ENCODE assay signal across 23 cellular contexts in genomic region chr3:72192572-72192971, GRCh38.
"Had no signal": no experiment of that assay in that cellular context is flagged by ENCODE, and none has a peak within 500 bp of the region (broad histone marks: within the 10 kb centered on the region; RNA-seq: fewer than 3 reads in every experiment).

No MANE protein-coding gene starts in this region.

- FAIRE-seq: HTR-8/SVneo had no signal

- H3K27ac ChIP-seq: HL-60, RWPE1 had no signal

- DNase-seq: KBM-7, MV-4-11, NCI-H1048, NCI-H1105, NCI-H1417, NCI-H1436 treated with DMSO at 0.1 percent for 48 hours, NCI-H1694 treated with DMSO at 0.1 percent for 48 hours, NCI-H1930, NCI-H2081, NCI-H2171, NCI-H226, NCI-H446, NCI-H510A, NCI-H524 treated with DMSO at 0.1 percent for 48 hours, NCI-H69, NCI-H774, PC-3, SHP77, SK-N-SH had no signal

- H3K9me3 ChIP-seq: SK-N-SH had no signal

- H3K4me2 ChIP-seq: SK-N-SH had no signal

- H3K9ac ChIP-seq: SK-N-SH had no signal

- ATAC-seq: Panc1, PC-3 had no signal
